15 cellular contexts compared by ENCODE assay signal in genomic region chr6:86682297-86682696, GRCh38.
DNase-seq lines count a peak whose midpoint lies in the region; ATAC-seq, FAIRE-seq and TF ChIP-seq lines count a peak whose summit lies in the region.
"Had no signal": no experiment of that assay in that cellular context is flagged by ENCODE, and none has a peak within 500 bp of the region (broad histone marks: within the 10 kb centered on the region; RNA-seq: fewer than 3 reads in every experiment).

No MANE protein-coding gene starts in this region.

- TF ChIP-seq POLR2A in K562 (conservative IDR thresholded peaks at IDR 0.05) = no peak

- peak in 2 of 4 experiments; percentile 9 to 33 for DNase-seq in K562 (ENCODE audit: extremely low read depth in 1 of 4, low spot score in 3 of 4)
- DNase-seq in hypothalamus (lab: John Stamatoyannopoulos, UW) = no peak
- no peak for DNase-seq in NCI-H510A treated with DMSO at 0.1 percent for 48 hours (lab: John Stamatoyannopoulos, UW)
- no peak for DNase-seq in stimulated activated CD4-positive, alpha-beta T cell treated with anti-CD3 and anti-CD28 coated beads, Interleukin-4, amount 100 ng/mL, for 4 hours
- DNase-seq in NCI-H1105 treated with DMSO at 0.1 percent for 48 hours (lab: John Stamatoyannopoulos, UW) = no peak
- DNase-seq: ACHN; CD4-positive, CD25-positive, alpha-beta regulatory T cell; DMS79 had no signal

- H3K79me2 ChIP-seq in KMS-11 (ENCODE audit: insufficient read depth, low read depth) (no peaks in the 10 kb centered on the region), K562 (ENCODE audit: control insufficient read depth, insufficient read depth, low read length) (no peaks in the 10 kb centered on the region)

- H3K9me1 ChIP-seq in K562 (ENCODE audit: control insufficient read depth, insufficient read depth, low read length) = no peaks in the 10 kb centered on the region

- ATAC-seq in GM18498 (IDR thresholded peaks at IDR 0.05; ENCODE audit: unreplicated experiment) (peak; percentile 66), GM19463 (IDR thresholded peaks at IDR 0.05; ENCODE audit: unreplicated experiment) (peak; percentile 75), K562 (peak; percentile 30)

- H3K4me2 ChIP-seq in KMS-11 (peak overlapping the region; percentile 73), K562 (ENCODE audit: insufficient read depth, low read length) (peak overlapping the region; percentile 40)
- H3K4me2 ChIP-seq: BLaER1 treated with 17β-estradiol and CSF1 and Interleukin-3, amounts not matched to agents 10 nM and 100 nM had no signal

- H4K20me1 ChIP-seq in KMS-11 (ENCODE audit: insufficient read depth) (no peaks in the 10 kb centered on the region), K562 (replicated peaks; ENCODE audit: control insufficient read depth, insufficient read depth, low read length) (no peaks in the 10 kb centered on the region)
- H4K20me1 ChIP-seq: BLaER1 treated with 17β-estradiol and CSF1 and Interleukin-3, amounts not matched to agents 10 nM and 100 nM had no signal

- H2AFZ ChIP-seq in KMS-11 (ENCODE audit: low read depth) (peak overlapping the region; percentile 47), K562 (ENCODE audit: low read depth, low read length) (peak overlapping the region; percentile 94)

- H3K27me3 ChIP-seq in KMS-11 (ENCODE audit: insufficient read depth, low read depth) (no peaks in the 10 kb centered on the region), K562 (ENCODE audit: control insufficient read depth in 2 of 2, insufficient read depth in 2 of 2, low read length in 2 of 2) (no peaks in the 10 kb centered on the region)
- H3K27me3 ChIP-seq: BLaER1 treated with 17β-estradiol and CSF1 and Interleukin-3, amounts not matched to agents 10 nM and 100 nM had no signal

- TF ChIP-seq EP300 in K562 (IDR thresholded peaks at IDR 0.05; ENCODE audit: low read length) = no peak

- H3K4me3 ChIP-seq in KMS-11 (IDR thresholded peaks at IDR 0.05; ENCODE audit: insufficient read depth, low read depth, low read length) (no peak overlapping the region), K562 (no peak overlapping the region)
- H3K4me3 ChIP-seq: BLaER1 treated with 17β-estradiol and CSF1 and Interleukin-3, amounts not matched to agents 10 nM and 100 nM; HAP-1 had no signal

- WGBS in K562 (ENCODE audit: insufficient coverage, low coverage, missing lambda C conversion rate) = 36% methylated on average over 1 of the region's 1 CpG

- H3K9ac ChIP-seq in KMS-11 (peak overlapping the region; percentile 23; the same call in 1 of the 2 replicates), K562 (ENCODE audit: insufficient read depth in 1 of 2, low read depth in 2 of 2, low read length in 2 of 2) (peak overlapping the region; percentile 73 to 79; a peak in 3 of 4 replicates)
- H3K9ac ChIP-seq: BLaER1 treated with 17β-estradiol and CSF1 and Interleukin-3, amounts not matched to agents 10 nM and 100 nM had no signal

- in situ Hi-C loops in K562 (cut with MboI) = loop anchor here (25.0 kb wide), 1 partner anchor 1920 kb away; the partner anchor contains the start of gene TBX18

- TF ChIP-seq CTCF in KMS-11 (conservative IDR thresholded peaks at IDR 0.05; ENCODE audit: low read depth, low read length) (no peak), K562 (IDR thresholded peaks at IDR 0.05 in 2 of 3, conservative IDR thresholded peaks at IDR 0.05 in 1 of 3; ENCODE audit: insufficient read depth in 2 of 3, low read depth in 1 of 3, low read length in 3 of 3) (no peak)

- H3K36me3 ChIP-seq in KMS-11 (ENCODE audit: insufficient read depth) (no peaks in the 10 kb centered on the region), K562 (ENCODE audit: control insufficient read depth, insufficient read depth, low read length) (no peaks in the 10 kb centered on the region)
- H3K36me3 ChIP-seq: BLaER1 treated with 17β-estradiol and CSF1 and Interleukin-3, amounts not matched to agents 10 nM and 100 nM; HAP-1 had no signal

- H3K27ac ChIP-seq in KMS-11 (peak overlapping the region; percentile 93), K562 (ENCODE audit: extremely low read depth, low read depth, low read length) (peak overlapping the region; percentile 95)
- H3K27ac ChIP-seq: BLaER1 treated with 17β-estradiol and CSF1 and Interleukin-3, amounts not matched to agents 10 nM and 100 nM had no signal

- CTCF ChIA-PET in K562 (lab: Yijun Ruan, JAX; ENCODE audit: low intra/inter-chr PET ratio) = no interaction called here

- no peaks in the 10 kb centered on the region for H3K9me3 ChIP-seq in K562 (replicated peaks; ENCODE audit: control insufficient read depth, insufficient read depth, low read depth, low read length)
- H3K9me3 ChIP-seq: BLaER1 treated with 17β-estradiol and CSF1 and Interleukin-3, amounts not matched to agents 10 nM and 100 nM; HAP-1 had no signal

- no TSS peak for BruUV-seq in K562 (replicated peaks; lab: Mats Ljungman, UMichigan)

- FAIRE-seq in K562 (lab: Jason Lieb, UNC) = no peak
- FAIRE-seq: GM12891, H1 had no signal

- H3K4me1 ChIP-seq in KMS-11 (ENCODE audit: low read depth, poor library complexity, severe bottlenecking) = peaks cover 35% of the 10 kb centered on the region
- H3K4me1 ChIP-seq in K562 (replicated peaks in 1 of 2; ENCODE audit: control insufficient read depth in 2 of 2, insufficient read depth in 2 of 2, low read length in 2 of 2) = peaks cover 11 to 51% of the 10 kb centered on the region in 2 experiments
- H3K4me1 ChIP-seq: BLaER1 treated with 17β-estradiol and CSF1 and Interleukin-3, amounts not matched to agents 10 nM and 100 nM; HAP-1 had no signal

- no peak for TF ChIP-seq RAD21 in K562 (CRISPR knock-in tag; conservative IDR thresholded peaks at IDR 0.05 in 1 of 2, IDR thresholded peaks at IDR 0.05 in 1 of 2)

- POLR2A ChIA-PET in K562 (lab: Yijun Ruan, JAX) = interaction anchor here (0.5 to 0.8 kb wide), 4 partner anchors 11 to 1112 kb away, joined by 3 to 5 read pairs (median 3); no protein-coding TSS in a partner anchor

- intact Hi-C loops in K562 (cut with micrococcal nuclease) = loop anchor here (5.0 kb wide), 1 partner anchor 65 kb away; no protein-coding TSS in a partner anchor

TF ChIP-seq in K562, 482 proteins besides CTCF, POLR2A, EP300 and RAD21:
- TF ChIP-seq ZNF212 (CRISPR knock-in tag; IDR thresholded peaks at IDR 0.05) (no peak), ZBTB1 (CRISPR knock-in tag; IDR thresholded peaks at IDR 0.05; ENCODE audit: borderline replicate concordance, low read depth) (no peak), ZNF592 (IDR thresholded peaks at IDR 0.05) (0 out of 2 replicates have a peak, but pooled peaks have one; percentile 11), RBM25 (IDR thresholded peaks at IDR 0.05; ENCODE audit: low read depth, low read length, severe bottlenecking) (peak; percentile 10), CBFA2T2 (conservative IDR thresholded peaks at IDR 0.05) (0 out of 2 replicates have a peak, but pooled peaks have one; percentile 14), HINFP (tag; conservative IDR thresholded peaks at IDR 0.05; ENCODE audit: low read depth) (0 out of 2 replicates have a peak, but pooled peaks have one; percentile 7), KDM1A (IDR thresholded peaks at IDR 0.05) (0 out of 4 replicates have a peak, but pooled peaks of 1 of the 2 experiments have one; percentile 16), ZFP36 (IDR thresholded peaks at IDR 0.05; ENCODE audit: low read depth, low read length, partially characterized antibody) (peak; percentile 58), BCOR (IDR thresholded peaks at IDR 0.05) (0 out of 2 replicates have a peak, but pooled peaks have one; percentile 27)
TF ChIP-seq in K562: peak in this region for 7.
